ENCODE assay signal across 8 cellular contexts in genomic region chr6:159989882-159990480, GRCh38. TPM values are rescaled to one million over a fixed set of nuclear protein-coding genes. Genes with fewer than 3 reads are reported as not detected.
DNase-seq lines count a peak whose midpoint lies in the region; ATAC-seq lines count a peak whose summit lies in the region.

No MANE protein-coding gene starts in this region.

- peaks cover 88% of the 10 kb centered on the region for H3K4me1 Mint-ChIP-seq in activated T-cell treated with anti-CD3 and anti-CD28 coated beads, Interleukin-2, amount 50 U/mL, for 24 hours (ENCODE audit: low read depth)
- H3K4me1 Mint-ChIP-seq in activated T-helper 2 cell treated with anti-CD3 and anti-CD28 coated beads, Interferon-gamma antibody, Interleukin-2, Interleukin-4, amounts not matched to agents 10 μg/mL and 5 μg/mL and 100 μg/mL, durations not matched to agents 14 hours and 24 hours and 36 hours (ENCODE audit: low read depth) = peaks cover 46% of the 10 kb centered on the region

- intact Hi-C loops in activated T-helper 2 cell treated with anti-CD3 and anti-CD28 coated beads, Interferon-gamma antibody, Interleukin-2, Interleukin-4, amounts not matched to agents 10 μg/mL and 5 μg/mL and 100 μg/mL, durations not matched to agents 14 hours and 24 hours and 36 hours (cut with micrococcal nuclease) = no loop called here

- H3K27ac Mint-ChIP-seq in activated T-cell treated with anti-CD3 and anti-CD28 coated beads, Interleukin-2, amount 50 U/mL, for 24 hours = peak overlapping the region; percentile 76
- H3K27ac Mint-ChIP-seq in activated T-helper 2 cell treated with anti-CD3 and anti-CD28 coated beads, Interferon-gamma antibody, Interleukin-2, Interleukin-4, amounts not matched to agents 10 μg/mL and 5 μg/mL and 100 μg/mL, durations not matched to agents 14 hours and 24 hours and 36 hours = peak overlapping the region; percentile 52

- H3K27me3 Mint-ChIP-seq in activated T-cell treated with anti-CD3 and anti-CD28 coated beads, Interleukin-2, amount 50 U/mL, for 24 hours = no peaks in the 10 kb centered on the region
- no peaks in the 10 kb centered on the region for H3K27me3 Mint-ChIP-seq in activated T-helper 2 cell treated with anti-CD3 and anti-CD28 coated beads, Interferon-gamma antibody, Interleukin-2, Interleukin-4, amounts not matched to agents 10 μg/mL and 5 μg/mL and 100 μg/mL, durations not matched to agents 14 hours and 24 hours and 36 hours (ENCODE audit: low read depth)

- H3K36me3 Mint-ChIP-seq in activated T-cell treated with anti-CD3 and anti-CD28 coated beads, Interleukin-2, amount 50 U/mL, for 24 hours (ENCODE audit: low read depth) = peaks cover 55% of the 10 kb centered on the region
- H3K36me3 Mint-ChIP-seq in activated T-helper 2 cell treated with anti-CD3 and anti-CD28 coated beads, Interferon-gamma antibody, Interleukin-2, Interleukin-4, amounts not matched to agents 10 μg/mL and 5 μg/mL and 100 μg/mL, durations not matched to agents 14 hours and 24 hours and 36 hours (ENCODE audit: low read depth) = peaks cover 37% of the 10 kb centered on the region

- peak overlapping the region; percentile 20 for H3K4me3 Mint-ChIP-seq in activated T-cell treated with anti-CD3 and anti-CD28 coated beads, Interleukin-2, amount 50 U/mL, for 24 hours
- H3K4me3 Mint-ChIP-seq in activated T-helper 2 cell treated with anti-CD3 and anti-CD28 coated beads, Interferon-gamma antibody, Interleukin-2, Interleukin-4, amounts not matched to agents 10 μg/mL and 5 μg/mL and 100 μg/mL, durations not matched to agents 14 hours and 24 hours and 36 hours (ENCODE audit: low read depth) = no peak overlapping the region

- peaks cover 11% of the 10 kb centered on the region for H3K9me3 Mint-ChIP-seq in activated T-cell treated with anti-CD3 and anti-CD28 coated beads, Interleukin-2, amount 50 U/mL, for 24 hours
- peaks cover 8% of the 10 kb centered on the region for H3K9me3 Mint-ChIP-seq in activated T-helper 2 cell treated with anti-CD3 and anti-CD28 coated beads, Interferon-gamma antibody, Interleukin-2, Interleukin-4, amounts not matched to agents 10 μg/mL and 5 μg/mL and 100 μg/mL, durations not matched to agents 14 hours and 24 hours and 36 hours

- ATAC-seq in HG03135 (IDR thresholded peaks at IDR 0.05; ENCODE audit: unreplicated experiment) = peak; percentile 87
- peak; percentile 82 for ATAC-seq in stimulated activated naive CD8-positive, alpha-beta T cell treated with anti-CD3 and anti-CD28 coated beads, Interleukin-15, Interleukin-2, amounts not matched to agents 100 U/mL and 50 U/mL, for 24 hours

- DNase-seq in activated T-cell treated with anti-CD3 and anti-CD28 coated beads, Interleukin-2, amount 50 U/mL, for 24 hours = no peak
- DNase-seq in activated T-cell treated with anti-CD3 and anti-CD28 coated beads for 4 hours = no peak
- no peak for DNase-seq in activated T-helper 2 cell treated with anti-CD3 and anti-CD28 coated beads, Interferon-gamma antibody, Interleukin-2, Interleukin-4, amounts not matched to agents 10 μg/mL and 5 μg/mL and 100 μg/mL, durations not matched to agents 14 hours and 24 hours and 36 hours (ENCODE audit: low spot score)
- no peak for DNase-seq in stimulated activated naive CD8-positive, alpha-beta T cell treated with anti-CD3 and anti-CD28 coated beads, Interleukin-15, Interleukin-2, amounts not matched to agents 100 U/mL and 50 U/mL, for 24 hours
- no peak for DNase-seq in NCI-H1417 (lab: John Stamatoyannopoulos, UW)
- no peak for DNase-seq in Ammon's horn (ENCODE audit: low spot score)
- no peak for DNase-seq in NCI-H82 treated with DMSO at 0.1 percent for 48 hours (lab: John Stamatoyannopoulos, UW; ENCODE audit: unreplicated experiment)

RNA-seq across cellular contexts. Expression of gene IGF2R, which starts 21.1 kb away (rescaled TPM):
- total RNA-seq in activated T-helper 2 cell treated with anti-CD3 and anti-CD28 coated beads, Interferon-gamma antibody, Interleukin-2, Interleukin-4, amounts not matched to agents 10 μg/mL and 5 μg/mL and 100 μg/mL, durations not matched to agents 14 hours and 24 hours and 36 hours = 75.0 and 82.4 TPM in 2 replicates
